Comparison of ENCODE assay signal across 7 cellular contexts in genomic region chr17:68511254-68511670, GRCh38. TPM values are rescaled to one million over a fixed set of nuclear protein-coding genes. Genes with fewer than 3 reads are reported as not detected.
A peak's percentile ranks its signal among the peaks of the same experiment; 100 is the strongest.
DNase-seq lines count a peak whose midpoint lies in the region; ATAC-seq and TF ChIP-seq lines count a peak whose summit lies in the region.

No MANE protein-coding gene starts in this region.

- peak overlapping the region; percentile 75 for H3K18ac ChIP-seq in H9 (ENCODE audit: insufficient read length, low read depth, low read length)

- H3K23ac ChIP-seq in H9 (ENCODE audit: insufficient read length, low read depth, low read length): no peak overlapping the region

- TF ChIP-seq EP300 in ovary (IDR thresholded peaks at IDR 0.05): no peak

- no peak overlapping the region for H2BK15ac ChIP-seq in H9 (ENCODE audit: low read depth, low read length)

- peaks cover 16% of the 10 kb centered on the region; the same call in 1 of the 2 replicates for H3K79me2 ChIP-seq in H9 (ENCODE audit: insufficient read depth, low read length)

- H3K9ac ChIP-seq in H9 (ENCODE audit: extremely low read depth, insufficient read length, low read length): peak overlapping the region; percentile 70

- H3K4me2 ChIP-seq in H9 (ENCODE audit: insufficient read depth, insufficient read length, low read length): peak overlapping the region; percentile 60

- H3K4me3 ChIP-seq in Peyer's patch (peak overlapping the region; percentile 74 to 95 (median 90)), epithelial cell of esophagus (ENCODE audit: low read length) (peak overlapping the region; percentile 93), ovary (peak overlapping the region; percentile 87)

- H3K23me2 ChIP-seq in H9 (ENCODE audit: insufficient read length, low read depth, low read length, poor library complexity, severe bottlenecking): peaks cover 9% of the 10 kb centered on the region

- H3K27me3 ChIP-seq in H9 (ENCODE audit: insufficient read depth, low read length) (no peaks in the 10 kb centered on the region), Peyer's patch (no peaks in the 10 kb centered on the region), ovary (no peaks in the 10 kb centered on the region)

- TF ChIP-seq POLR2A in Peyer's patch (IDR thresholded peaks at IDR 0.05) (no peak), ovary (IDR thresholded peaks at IDR 0.05) (no peak)

- no peak overlapping the region for H4K5ac ChIP-seq in H9 (ENCODE audit: insufficient read length, low read depth, low read length)

- no peak for DNase-seq in H9
- DNase-seq in Peyer's patch: no peak
- no peak for DNase-seq in epithelial cell of esophagus (ENCODE audit: low read depth)
- DNase-seq in ovary: no peak
- DNase-seq in NCI-H2029 (lab: John Stamatoyannopoulos, UW): no peak

- peaks cover 0 to 10% (median 0%) of the 10 kb centered on the region in 3 donors for H3K36me3 ChIP-seq in Peyer's patch
- H3K36me3 ChIP-seq in ovary: no peaks in the 10 kb centered on the region

- TF ChIP-seq CTCF in H9 (conservative IDR thresholded peaks at IDR 0.05) (peak; percentile 29; the same call in 2 of the 3 replicates), Peyer's patch (IDR thresholded peaks at IDR 0.05) (peak in 1 of 6 experiments; percentile 38), epithelial cell of esophagus (IDR thresholded peaks at IDR 0.05; ENCODE audit: insufficient read depth, low read depth, low read length, missing control alignments) (no peak), ovary (IDR thresholded peaks at IDR 0.05) (peak in 1 of 3 donors; percentile 19)

- peak overlapping the region; percentile 85 to 97 for H3K4me3 Mint-ChIP-seq in H9

- H2BK120ac ChIP-seq in H9 (ENCODE audit: low read depth, low read length, poor library complexity, severe bottlenecking): no peak overlapping the region

- no peak overlapping the region for H3K27ac ChIP-seq in H9 (ENCODE audit: insufficient read length, low read depth, low read length)
- H3K27ac ChIP-seq in Peyer's patch: peak overlapping the region; percentile 93 to 99 (median 98)
- peak overlapping the region; percentile 92 to 99 for H3K27ac ChIP-seq in ovary

- H2AFZ ChIP-seq in H9 (ENCODE audit: low read length): peak overlapping the region; percentile 60

- H3K79me1 ChIP-seq in H9 (ENCODE audit: insufficient read depth, low read depth, low read length, poor library complexity, severe bottlenecking): peaks cover 3% of the 10 kb centered on the region

- H3K56ac ChIP-seq in H9 (ENCODE audit: insufficient read length, low read depth, low read length): no peak overlapping the region

- no peak overlapping the region for H4K8ac ChIP-seq in H9 (replicated peaks; ENCODE audit: insufficient read length, low read depth, low read length)

- H4K20me1 ChIP-seq in H9 (ENCODE audit: control insufficient read depth, insufficient read depth, insufficient read length): no peaks in the 10 kb centered on the region

- H3K4me1 ChIP-seq in H9 (ENCODE audit: insufficient read depth, low read length) (no peaks in the 10 kb centered on the region; the same call in 1 of the 2 replicates), Peyer's patch (peaks cover 0 to 22% (median 0%) of the 10 kb centered on the region in 4 donors), ovary (ENCODE audit: insufficient read depth) (peaks cover 5% of the 10 kb centered on the region)

- no peak overlapping the region for H2BK5ac ChIP-seq in H9 (ENCODE audit: insufficient read length, low read length)

- H3K4me1 Mint-ChIP-seq in H9: peaks cover 42 to 52% of the 10 kb centered on the region in 2 experiments

- no peak overlapping the region for H2AK5ac ChIP-seq in H9 (ENCODE audit: insufficient read length, low read length)

- H3K14ac ChIP-seq in H9 (ENCODE audit: insufficient read depth, low read length): peak overlapping the region; percentile 78; the same call in 1 of the 2 replicates

- intact Hi-C loops in ovary (cut with DNase I): loop anchor here in 2 of 4 donors (5.0 kb wide), 2 partner anchors 44 to 54 kb away; partner anchors contain the start of gene WIPI1 (in 1 of the 2)

- H3K9me3 ChIP-seq in H9 (ENCODE audit: control insufficient read depth, low read depth, low read length) (no peaks in the 10 kb centered on the region), Peyer's patch (no peaks in the 10 kb centered on the region), ovary (no peaks in the 10 kb centered on the region)

- WGBS in H9 (ENCODE audit: extremely low coverage, insufficient read length, low lambda C conversion rate): no CpG with 5 or more reads among the region's 10 CpGs
- WGBS in ovary, 3 donors: 2 to 5% (median 3%) methylated on average over 7 to 10 of the region's 10 CpGs

- no peak overlapping the region for H2BK20ac ChIP-seq in H9 (ENCODE audit: low read depth, low read length, poor library complexity, severe bottlenecking)

- H3K4ac ChIP-seq in H9 (ENCODE audit: low read depth, low read length): no peak overlapping the region

- no peaks in the 10 kb centered on the region for H3K9me3 Mint-ChIP-seq in H9

- H3K27ac Mint-ChIP-seq in H9: peak overlapping the region in 2 of 3 experiments; percentile 85 to 93; a peak in 4 of 7 replicates

- no peak overlapping the region for H2BK12ac ChIP-seq in H9 (ENCODE audit: insufficient read length, low read depth, low read length)

- H3K27me3 Mint-ChIP-seq in H9 (ENCODE audit: low read depth): no peaks in the 10 kb centered on the region

- H4K91ac ChIP-seq in H9 (ENCODE audit: insufficient read length, low read depth, low read length): no peak overlapping the region

- no peak for ATAC-seq in HG02678 (IDR thresholded peaks at IDR 0.05; ENCODE audit: unreplicated experiment)
- ATAC-seq in GM18867 (IDR thresholded peaks at IDR 0.05; ENCODE audit: unreplicated experiment): no peak

- peak overlapping the region; percentile 20 for H3T11ph ChIP-seq in H9 (ENCODE audit: low read length)

- H3K36me3 Mint-ChIP-seq in H9 (ENCODE audit: insufficient read depth in 1 of 3, low read depth in 3 of 3): peaks cover 12 to 20% (median 18%) of the 10 kb centered on the region in 3 experiments

RNA-seq across cellular contexts. Expression of gene PRKAR1A, which starts 1.0 kb away (rescaled TPM):
- total RNA-seq in H9 (2021) (163 and 171 TPM in 2 replicates), Peyer's patch (100 to 1,000 TPM in 1 of 4 donors, 10 to 100 TPM in 3; 63.4 to 197 (median 88.9) TPM), ovary (100 to 1,000 TPM; 221 to 453 (median 375) TPM)
- 100 to 1,000 TPM; 137 to 501 TPM for polyA plus RNA-seq in ovary

RNA-seq across cellular contexts. Expression of gene WIPI1, which starts 54.0 kb away (rescaled TPM):
- 12.0 and 15.4 TPM in 2 replicates for total RNA-seq in H9 (2021)
- 10 to 100 TPM; 34.7 to 95.7 (median 44.4) TPM for total RNA-seq in Peyer's patch
- total RNA-seq in ovary: 10 to 100 TPM; 15.9 to 36.9 (median 21.3) TPM
- 10 to 100 TPM; 18.9 to 53.3 TPM for polyA plus RNA-seq in ovary
